In the genomic region with DNA sequence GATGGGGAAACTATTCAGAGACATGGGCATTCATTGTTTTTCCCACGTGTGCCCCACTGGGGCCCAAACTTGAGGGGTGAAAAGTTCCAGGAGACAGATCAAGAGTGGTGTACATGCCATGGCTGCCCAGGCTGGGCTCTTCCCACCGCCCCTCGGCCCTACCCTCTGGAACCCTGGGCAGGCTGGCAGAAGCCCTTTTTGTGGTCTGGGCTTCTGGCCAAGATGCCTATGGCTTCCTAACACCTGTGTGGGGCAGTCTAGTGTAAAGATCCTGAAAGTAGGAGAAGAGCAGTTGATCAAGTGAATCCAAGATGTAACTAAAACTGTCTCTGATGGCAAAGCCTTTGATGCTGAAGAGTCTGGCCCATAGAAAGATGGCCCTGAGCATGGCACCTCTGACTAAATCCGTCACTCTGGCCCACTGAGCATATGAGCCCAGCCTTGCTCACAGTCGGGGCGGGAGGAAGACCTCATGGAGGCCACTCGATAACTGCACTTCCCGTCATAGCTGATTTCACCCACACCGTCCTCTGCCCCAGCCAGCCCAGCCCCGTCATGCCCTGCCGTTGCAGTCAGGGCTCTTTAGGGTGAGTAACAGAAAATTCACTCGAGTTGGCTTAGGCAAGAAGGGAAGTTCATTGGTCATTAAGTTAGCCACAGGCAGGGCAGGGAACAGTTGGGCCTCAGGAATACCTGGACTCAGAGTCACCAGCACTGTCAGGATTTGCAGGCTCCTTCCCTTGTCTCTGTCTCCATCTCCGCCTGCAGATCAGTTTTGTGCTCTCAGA, we compare ENCODE assay signal across 18 cellular contexts. TPM values are rescaled to one million over a fixed set of nuclear protein-coding genes. Genes with fewer than 3 reads are reported as not detected.
A peak's percentile ranks its signal among the peaks of the same experiment; 100 is the strongest.
DNase-seq lines count a peak whose midpoint lies in the region; ATAC-seq and TF ChIP-seq lines count a peak whose summit lies in the region.
"Had no signal": no experiment of that assay in that cellular context is flagged by ENCODE, and none has a peak within 500 bp of the region (broad histone marks: within the 10 kb centered on the region; RNA-seq: fewer than 3 reads in every experiment).

No MANE protein-coding gene starts in this region.

- POLR2A ChIA-PET in activated CD8-positive, alpha-beta T cell treated with anti-CD3 and anti-CD28 coated beads for 36 hours (lab: Charles Lee), result no interaction called here

- ATAC-seq in activated CD8-positive, alpha-beta T cell treated with anti-CD3 and anti-CD28 coated beads for 36 hours, result no peak
- ATAC-seq: activated CD8-positive, alpha-beta T cell treated with anti-CD3 and anti-CD28 coated beads, Interleukin-2, amount 10 ng/mL, durations not matched to agents 7 days and 5 days; stimulated activated memory B cell treated with anti-CD40 and anti-IgM and Interleukin-4, amounts not matched to agents 10 μg/mL and 1 μg/mL and 100 μg/mL, for 72 hours had no signal

- intact Hi-C loops in mammary epithelial cell (cut with micrococcal nuclease), result loop anchor here (5.0 kb wide), 1 partner anchor 40 kb away; a partner anchor contains a TSS
- intact Hi-C loops in posterior vena cava (cut with DNase I), result loop anchor here in 1 of 2 donors (5.0 kb wide), 1 partner anchor 845 kb away; no protein-coding TSS in a partner anchor
- intact Hi-C loops in activated CD8-positive, alpha-beta T cell treated with anti-CD3 and anti-CD28 coated beads for 36 hours (cut with micrococcal nuclease), result no loop called here

- in situ Hi-C loops in mammary epithelial cell (cut with MboI; ENCODE audit: low sequenced_read_pairs in 2 of 2), result no loop called here

- H3K4me3 ChIP-seq in MG63 (no peak overlapping the region), mammary epithelial cell (replicated peaks in 1 of 3; ENCODE audit: insufficient read depth in 1 of 3, low read depth in 2 of 3, low read length in 3 of 3) (no peak overlapping the region)

- DNase-seq in DMS 273 treated with DMSO at 0.1 percent for 48 hours (lab: John Stamatoyannopoulos, UW) (peak; percentile 3), DMS 273 (lab: John Stamatoyannopoulos, UW; ENCODE audit: unreplicated experiment) (no peak), MG63 (peak; percentile 25), mammary epithelial cell (peak; percentile 88), posterior vena cava (ENCODE audit: low spot score) (peak; percentile 71), SK-N-DZ (ENCODE audit: low spot score) (no peak)
- no peak for DNase-seq in activated CD4-positive, alpha-beta T cell treated with anti-CD3 and anti-CD28 coated beads for 48 hours
- no peak for DNase-seq in activated CD8-positive, alpha-beta T cell treated with anti-CD3 and anti-CD28 coated beads for 36 hours
- DNase-seq: activated CD8-positive, alpha-beta T cell treated with anti-CD3 and anti-CD28 coated beads, Interleukin-2, amount 10 ng/mL, durations not matched to agents 7 days and 5 days; caudate nucleus; effector CD4-positive, alpha-beta T cell; H9; islet precursor cell; mesenchymal stem cell; NCI-H187 treated with DMSO at 0.1 percent for 48 hours had no signal

- no peak overlapping the region for H3K27ac Mint-ChIP-seq in activated CD8-positive, alpha-beta T cell treated with anti-CD3 and anti-CD28 coated beads for 36 hours
- H3K27ac Mint-ChIP-seq: activated CD8-positive, alpha-beta T cell treated with anti-CD3 and anti-CD28 coated beads, Interleukin-2, amount 10 ng/mL, durations not matched to agents 7 days and 5 days; H9; stimulated activated memory B cell treated with anti-CD40 and anti-IgM and Interleukin-4, amounts not matched to agents 10 μg/mL and 1 μg/mL and 100 μg/mL, for 72 hours had no signal

- no peaks in the 10 kb centered on the region for H3K27me3 ChIP-seq in MG63
- H3K27me3 ChIP-seq in mammary epithelial cell (ENCODE audit: insufficient read depth, low read length), result peaks cover 3% of the 10 kb centered on the region

- H3K9ac ChIP-seq in mammary epithelial cell (ENCODE audit: insufficient read depth, low read length), result no peak overlapping the region

- peak overlapping the region; percentile 41 for H3K27ac ChIP-seq in mammary epithelial cell (ENCODE audit: insufficient read depth, low read depth, low read length)
- H3K27ac ChIP-seq: 22Rv1, C4-2B had no signal

- BruUV-seq in mammary epithelial cell (replicated peaks; lab: Mats Ljungman, UMichigan), result no TSS peak

- H2AFZ ChIP-seq in mammary epithelial cell (ENCODE audit: low read depth, low read length), result peak overlapping the region; percentile 7

- H3K9me3 ChIP-seq in MG63 (no peaks in the 10 kb centered on the region), mammary epithelial cell (replicated peaks; ENCODE audit: insufficient read depth, low read length) (peaks cover 5% of the 10 kb centered on the region)

- no peak for TF ChIP-seq CTCF in mammary epithelial cell (conservative IDR thresholded peaks at IDR 0.05 in 1 of 2, IDR thresholded peaks at IDR 0.05 in 1 of 2; ENCODE audit: extremely low read depth in 1 of 2, insufficient read depth in 1 of 2, low read depth in 1 of 2, low read length in 2 of 2)
- TF ChIP-seq CTCF in activated CD8-positive, alpha-beta T cell treated with anti-CD3 and anti-CD28 coated beads for 36 hours (IDR thresholded peaks at IDR 0.05), result no peak

- peaks cover 3% of the 10 kb centered on the region for H3K27me3 Mint-ChIP-seq in activated CD8-positive, alpha-beta T cell treated with anti-CD3 and anti-CD28 coated beads for 36 hours

- H3K4me2 ChIP-seq in mammary epithelial cell (ENCODE audit: insufficient read depth, low read depth, low read length), result peak overlapping the region; percentile 32

- no peaks in the 10 kb centered on the region for H3K79me2 ChIP-seq in mammary epithelial cell (ENCODE audit: insufficient read depth, low read length)

- H3K36me3 ChIP-seq in MG63 (no peaks in the 10 kb centered on the region), mammary epithelial cell (ENCODE audit: insufficient read depth, low read length) (no peaks in the 10 kb centered on the region)

- 40% methylated on average over 10 of the region's 13 CpGs for WGBS in mammary epithelial cell (ENCODE audit: low coverage, missing lambda C conversion rate)

- dilution Hi-C loops in mammary epithelial cell (cut with HindIII; ENCODE audit: low sequenced_read_pairs), result no loop called here

- no peaks in the 10 kb centered on the region for H3K4me1 Mint-ChIP-seq in activated CD8-positive, alpha-beta T cell treated with anti-CD3 and anti-CD28 coated beads for 36 hours (ENCODE audit: low read depth)
- H3K4me1 Mint-ChIP-seq: stimulated activated memory B cell treated with anti-CD40 and anti-IgM and Interleukin-4, amounts not matched to agents 10 μg/mL and 1 μg/mL and 100 μg/mL, for 72 hours had no signal

- peaks cover 20% of the 10 kb centered on the region for H3K4me1 ChIP-seq in mammary epithelial cell (ENCODE audit: insufficient read depth, low read length)

- no peaks in the 10 kb centered on the region for H3K9me3 Mint-ChIP-seq in activated CD8-positive, alpha-beta T cell treated with anti-CD3 and anti-CD28 coated beads for 36 hours
- H3K9me3 Mint-ChIP-seq: H9 had no signal

- H4K20me1 ChIP-seq in mammary epithelial cell (ENCODE audit: insufficient read depth, low read length), result no peaks in the 10 kb centered on the region

- CTCF ChIA-PET in mammary epithelial cell (lab: Charles Lee; ENCODE audit: low non-redundant PET), result interaction anchor here (0.7 to 1.0 kb wide), 4 partner anchors 28 to 261 kb away, joined by 3 to 5 read pairs (median 4); no protein-coding TSS in a partner anchor
- CTCF ChIA-PET in activated CD8-positive, alpha-beta T cell treated with anti-CD3 and anti-CD28 coated beads for 36 hours (lab: Charles Lee), result interaction anchor here (9.5 kb wide), 1 partner anchor 201 kb away, joined by 129 read pairs; no protein-coding TSS in a partner anchor

- H3K4me3 Mint-ChIP-seq in activated CD8-positive, alpha-beta T cell treated with anti-CD3 and anti-CD28 coated beads for 36 hours, result no peak overlapping the region
- H3K4me3 Mint-ChIP-seq: activated CD8-positive, alpha-beta T cell treated with anti-CD3 and anti-CD28 coated beads, Interleukin-2, amount 10 ng/mL, durations not matched to agents 7 days and 5 days; stimulated activated memory B cell treated with anti-CD40 and anti-IgM and Interleukin-4, amounts not matched to agents 10 μg/mL and 1 μg/mL and 100 μg/mL, for 72 hours had no signal

- H3K36me3 Mint-ChIP-seq in activated CD8-positive, alpha-beta T cell treated with anti-CD3 and anti-CD28 coated beads for 36 hours (ENCODE audit: low read depth), result no peaks in the 10 kb centered on the region
- H3K36me3 Mint-ChIP-seq: stimulated activated memory B cell treated with anti-CD40 and anti-IgM and Interleukin-4, amounts not matched to agents 10 μg/mL and 1 μg/mL and 100 μg/mL, for 72 hours had no signal

RNA-seq across cellular contexts. Expression of a gene that starts 37.9 kb away (rescaled TPM):
- total RNA-seq in MG63 (2014; rRNA removed; shearing (Covaris generic); ENCODE audit: low replicate concordance), result 17.9 and 25.9 TPM in 2 replicates
- total RNA-seq in mammary epithelial cell (10 to 100 TPM; 13.8 to 30.8 TPM), posterior vena cava (10 to 100 TPM; 21.9 to 24.0 TPM)
- polyA plus RNA-seq in mammary epithelial cell, result 8.7 TPM
- 12.0 TPM for polyA minus RNA-seq in mammary epithelial cell
- 13.2 and 13.4 TPM in 2 replicates for polyA plus RNA-seq in SK-N-DZ (2014; cell fraction: cytosol; rRNA removed)
- 5.8 and 13.7 TPM in 2 replicates for polyA plus RNA-seq in SK-N-DZ (2014; cell fraction: nucleus; rRNA removed)
- total RNA-seq in activated CD8-positive, alpha-beta T cell treated with anti-CD3 and anti-CD28 coated beads for 36 hours, result 10 to 100 TPM; 47.4 to 55.0 TPM

RNA-seq across cellular contexts. Expression of a gene that starts 47.0 kb away (rescaled TPM):
- total RNA-seq in MG63 (2014; rRNA removed; shearing (Covaris generic); ENCODE audit: low replicate concordance), result 0.10 and 1.4 TPM in 2 replicates
- total RNA-seq in mammary epithelial cell, result 1 to 10 TPM; 1.2 to 3.8 TPM
- 0.90 TPM for polyA plus RNA-seq in mammary epithelial cell
- not detected for polyA minus RNA-seq in mammary epithelial cell
- total RNA-seq in posterior vena cava, result 10 to 100 TPM; 58.3 to 62.3 TPM
- 0.14 and 0.39 TPM in 2 replicates for polyA plus RNA-seq in SK-N-DZ (2014; cell fraction: cytosol; rRNA removed)
- polyA plus RNA-seq in SK-N-DZ (2014; cell fraction: nucleus; rRNA removed), result 0.35 and 1.2 TPM in 2 replicates
- total RNA-seq in activated CD8-positive, alpha-beta T cell treated with anti-CD3 and anti-CD28 coated beads for 36 hours, result 10 to 100 TPM; 24.0 to 25.7 TPM

Comparison
In these comparisons a context has a peak if more than half of its experiments do, and no peak if none do; other contexts are left out.
1. DNase-seq: peak in DMS 273 treated with DMSO at 0.1 percent for 48 hours (single experiment), MG63 (single experiment), mammary epithelial cell (single experiment) and posterior vena cava (single experiment); none in DMS 273 (single experiment), SK-N-DZ (single experiment), activated CD4-positive, alpha-beta T cell treated with anti-CD3 and anti-CD28 coated beads for 48 hours (single experiment) and activated CD8-positive, alpha-beta T cell treated with anti-CD3 and anti-CD28 coated beads for 36 hours (single experiment).
2. RNA of a gene that starts 47.0 kb away (total RNA-seq): 58.3 to 62.3 TPM in posterior vena cava and 24.0 to 25.7 TPM in activated CD8-positive, alpha-beta T cell treated with anti-CD3 and anti-CD28 coated beads for 36 hours; 1.2 to 3.8 TPM in mammary epithelial cell and 0.10 to 1.4 TPM in MG63; every median in the first group is over 4 times any median in the second.